8 cellular contexts compared by ENCODE assay signal in the genomic region with DNA sequence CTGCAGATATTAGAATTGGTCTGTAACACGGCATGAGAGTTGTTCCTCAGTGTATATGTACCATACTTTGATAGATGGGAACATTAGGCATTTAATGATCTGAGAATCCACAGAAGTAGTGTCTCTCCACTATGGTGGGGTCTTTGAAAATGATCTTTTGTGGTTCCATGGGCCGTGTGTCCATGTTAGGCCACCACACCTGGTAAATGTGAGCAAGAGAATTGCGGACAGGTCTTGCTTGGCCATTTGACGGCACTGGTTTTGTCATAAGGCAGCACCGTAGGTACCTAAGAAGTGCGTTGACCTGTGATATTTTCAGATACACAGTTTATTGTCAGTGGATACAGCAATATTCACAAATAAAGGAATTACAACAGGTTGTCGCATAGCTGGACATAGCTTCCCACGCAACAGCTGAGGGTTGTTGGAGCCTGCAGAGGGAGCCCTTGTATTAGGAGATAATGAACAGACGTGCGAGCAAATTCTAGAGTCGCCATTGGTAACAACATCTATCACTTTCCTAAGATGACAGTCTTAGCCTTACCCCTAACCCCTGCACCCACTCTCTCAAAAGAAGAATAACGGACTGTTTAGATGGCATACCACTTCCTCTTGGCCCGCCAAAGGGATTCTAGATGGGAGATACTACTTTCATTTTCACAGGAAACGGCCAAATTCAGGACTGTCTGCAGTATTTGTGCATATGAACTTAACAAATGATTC.
DNase-seq lines count a peak whose midpoint lies in the region; ATAC-seq and TF ChIP-seq lines count a peak whose summit lies in the region.

No MANE protein-coding gene starts in this region.

- DNase-seq in AG08395 (ENCODE audit: low spot score) (peak; percentile 69), NCI-H2081 (lab: John Stamatoyannopoulos, UW) (peak; percentile 82 to 86), UCSD-AML1 (lab: John Stamatoyannopoulos, UW; ENCODE audit: unreplicated experiment) (peak; percentile 9), chondrocyte (ENCODE audit: low spot score) (no peak), left kidney (ENCODE audit: low read depth, low spot score) (peak; percentile 78)
- peak; percentile 29 to 35 for DNase-seq in stimulated activated CD4-positive, alpha-beta T cell treated with anti-CD3 and anti-CD28 coated beads, Interleukin-2, amount 100 ng/mL, for 24 hours

- no peaks in the 10 kb centered on the region for H3K36me3 Mint-ChIP-seq in chondrocyte (ENCODE audit: low read depth)

- H3K27me3 Mint-ChIP-seq in chondrocyte (ENCODE audit: low read depth) = no peaks in the 10 kb centered on the region

- H3K4me3 Mint-ChIP-seq in chondrocyte (ENCODE audit: unreplicated experiment) = peak overlapping the region; percentile 75

- H3K4me1 Mint-ChIP-seq in chondrocyte (ENCODE audit: low read depth) = peaks cover 18% of the 10 kb centered on the region

- peak; percentile 91 for TF ChIP-seq CTCF in chondrocyte (IDR thresholded peaks at IDR 0.05)

- H3K9me3 Mint-ChIP-seq in chondrocyte (ENCODE audit: low read depth) = no peaks in the 10 kb centered on the region

- no peak overlapping the region for H3K27ac Mint-ChIP-seq in chondrocyte (ENCODE audit: unreplicated experiment)

- peak; percentile 72 for ATAC-seq in GM18858 (IDR thresholded peaks at IDR 0.05; ENCODE audit: unreplicated experiment)
- ATAC-seq in HG03095 (IDR thresholded peaks at IDR 0.05; ENCODE audit: unreplicated experiment) = peak; percentile 82
